In the genomic region with DNA sequence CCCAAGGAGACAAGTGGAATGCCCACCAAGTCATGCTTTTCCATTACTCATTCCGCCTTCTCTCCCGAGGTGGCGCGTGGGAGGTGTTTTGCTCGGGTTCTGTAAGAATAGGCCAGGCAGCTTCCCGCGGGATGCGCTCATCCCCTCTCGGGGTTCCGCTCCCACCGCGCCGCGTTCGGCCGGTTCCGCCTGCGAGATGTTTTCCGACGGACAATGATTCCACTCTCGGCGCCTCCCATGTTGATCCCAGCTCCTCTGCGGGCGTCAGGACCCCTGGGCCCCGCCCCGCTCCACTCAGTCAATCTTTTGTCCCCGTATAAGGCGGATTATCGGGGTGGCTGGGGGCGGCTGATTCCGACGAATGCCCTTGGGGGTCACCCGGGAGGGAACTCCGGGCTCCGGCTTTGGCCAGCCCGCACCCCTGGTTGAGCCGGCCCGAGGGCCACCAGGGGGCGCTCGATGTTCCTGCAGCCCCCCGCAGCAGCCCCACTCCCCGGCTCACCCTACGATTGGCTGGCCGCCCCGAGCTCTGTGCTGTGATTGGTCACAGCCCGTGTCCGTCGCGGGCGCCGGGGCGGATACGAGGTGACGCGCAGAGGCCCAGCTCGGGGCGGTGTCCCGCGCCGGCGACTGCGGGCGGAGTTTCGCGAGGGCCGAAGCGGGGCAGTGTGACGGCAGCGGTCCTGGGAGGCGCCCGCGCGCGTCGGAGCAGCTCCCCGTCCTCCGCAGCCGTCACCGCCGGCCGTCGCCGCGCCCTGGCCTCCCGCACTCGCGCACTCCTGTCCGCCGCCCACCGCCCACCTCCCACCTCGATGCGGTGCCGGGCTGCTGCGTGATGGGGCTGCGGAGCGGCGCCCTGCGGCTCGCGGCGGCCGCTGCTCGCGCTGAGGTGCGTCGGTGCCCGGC, we compare ENCODE assay signal across 8 cellular contexts. TPM values are rescaled to one million over a fixed set of nuclear protein-coding genes. Genes with fewer than 3 reads are reported as not detected.
A peak's percentile ranks its signal among the peaks of the same experiment; 100 is the strongest.
DNase-seq lines count a peak whose midpoint lies in the region; ATAC-seq and TF ChIP-seq lines count a peak whose summit lies in the region.

A gene with protein sequence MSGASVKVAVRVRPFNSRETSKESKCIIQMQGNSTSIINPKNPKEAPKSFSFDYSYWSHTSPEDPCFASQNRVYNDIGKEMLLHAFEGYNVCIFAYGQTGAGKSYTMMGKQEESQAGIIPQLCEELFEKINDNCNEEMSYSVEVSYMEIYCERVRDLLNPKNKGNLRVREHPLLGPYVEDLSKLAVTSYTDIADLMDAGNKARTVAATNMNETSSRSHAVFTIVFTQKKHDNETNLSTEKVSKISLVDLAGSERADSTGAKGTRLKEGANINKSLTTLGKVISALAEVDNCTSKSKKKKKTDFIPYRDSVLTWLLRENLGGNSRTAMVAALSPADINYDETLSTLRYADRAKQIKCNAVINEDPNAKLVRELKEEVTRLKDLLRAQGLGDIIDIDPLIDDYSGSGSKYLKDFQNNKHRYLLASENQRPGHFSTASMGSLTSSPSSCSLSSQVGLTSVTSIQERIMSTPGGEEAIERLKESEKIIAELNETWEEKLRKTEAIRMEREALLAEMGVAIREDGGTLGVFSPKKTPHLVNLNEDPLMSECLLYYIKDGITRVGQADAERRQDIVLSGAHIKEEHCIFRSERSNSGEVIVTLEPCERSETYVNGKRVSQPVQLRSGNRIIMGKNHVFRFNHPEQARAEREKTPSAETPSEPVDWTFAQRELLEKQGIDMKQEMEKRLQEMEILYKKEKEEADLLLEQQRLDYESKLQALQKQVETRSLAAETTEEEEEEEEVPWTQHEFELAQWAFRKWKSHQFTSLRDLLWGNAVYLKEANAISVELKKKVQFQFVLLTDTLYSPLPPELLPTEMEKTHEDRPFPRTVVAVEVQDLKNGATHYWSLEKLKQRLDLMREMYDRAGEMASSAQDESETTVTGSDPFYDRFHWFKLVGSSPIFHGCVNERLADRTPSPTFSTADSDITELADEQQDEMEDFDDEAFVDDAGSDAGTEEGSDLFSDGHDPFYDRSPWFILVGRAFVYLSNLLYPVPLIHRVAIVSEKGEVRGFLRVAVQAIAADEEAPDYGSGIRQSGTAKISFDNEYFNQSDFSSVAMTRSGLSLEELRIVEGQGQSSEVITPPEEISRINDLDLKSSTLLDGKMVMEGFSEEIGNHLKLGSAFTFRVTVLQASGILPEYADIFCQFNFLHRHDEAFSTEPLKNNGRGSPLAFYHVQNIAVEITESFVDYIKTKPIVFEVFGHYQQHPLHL (N-terminal part only) (plus strand): TSS at position 666 of the 906 bp plus-strand sequence. CDS start 21,759 bp downstream, outside the sequence.

- H3K27ac ChIP-seq in caudate nucleus (ENCODE audit: low read depth, low read length), result peak within 1 kb of the TSS; percentile 98

- POLR2A ChIA-PET in activated B cell treated with CpG ODN at 0.5 μM for 24 hours (lab: Charles Lee), result interaction anchor here (0.6 to 1.2 kb wide), 4 partner anchors 17 to 393 kb away, joined by 3 to 7 read pairs (median 5); a partner anchor contains a TSS

- peak within 1 kb of the TSS; percentile 89 for H3K4me3 Mint-ChIP-seq in activated B cell treated with CpG ODN at 0.5 μM for 24 hours

- ATAC-seq in GM18907 (IDR thresholded peaks at IDR 0.05; ENCODE audit: unreplicated experiment) (peak; percentile 96), HG03159 (IDR thresholded peaks at IDR 0.05; ENCODE audit: unreplicated experiment) (peak; percentile 95), activated B cell treated with CpG ODN at 0.5 μM for 24 hours (ENCODE audit: low read depth) (peak; percentile 97)

- H3K27me3 Mint-ChIP-seq in activated B cell treated with CpG ODN at 0.5 μM for 24 hours, result no peaks in the 10 kb centered on the region

- peaks cover 25% of the 10 kb centered on the region for H3K4me1 Mint-ChIP-seq in activated B cell treated with CpG ODN at 0.5 μM for 24 hours

- H3K9me3 Mint-ChIP-seq in activated B cell treated with CpG ODN at 0.5 μM for 24 hours, result no peaks in the 10 kb centered on the region

- CTCF ChIA-PET in activated B cell treated with CpG ODN at 0.5 μM for 24 hours (lab: Charles Lee), result interaction anchor here (0.6 to 2.2 kb wide), 18 partner anchors 8 to 675 kb away, joined by 3 to 20 read pairs (median 3); a partner anchor contains a TSS

- intact Hi-C loops in activated B cell treated with CpG ODN at 0.5 μM for 24 hours (cut with micrococcal nuclease), result loop anchor here (1.0 to 5.0 kb wide), 7 partner anchors 117 to 483 kb away; a partner anchor contains a TSS

- DNase-seq in AG08396 (ENCODE audit: low spot score), result peak; percentile 100
- DNase-seq in NCI-H226, result peak; percentile 97
- DNase-seq in activated B cell treated with CpG ODN at 0.5 μM for 24 hours, result peak; percentile 98
- peak; percentile 28 to 99 (median 96) for DNase-seq in caudate nucleus (lab: John Stamatoyannopoulos, UW)
- peak; percentile 98 for DNase-seq in inferior parietal cortex (ENCODE audit: extremely low spot score)
- DNase-seq in stimulated activated CD4-positive, alpha-beta T cell treated with anti-CD3 and anti-CD28 coated beads, Interleukin-12 subunit alpha, Interleukin-12 subunit beta, amount 100 ng/mL, for 24 hours (ENCODE audit: low read depth in 2 of 2), result peak; percentile 90 to 93

- no peaks in the 10 kb centered on the region for H3K36me3 Mint-ChIP-seq in activated B cell treated with CpG ODN at 0.5 μM for 24 hours (ENCODE audit: low read depth)

- peak within 1 kb of the TSS; percentile 61 for H3K27ac Mint-ChIP-seq in activated B cell treated with CpG ODN at 0.5 μM for 24 hours

- TF ChIP-seq CTCF in activated B cell treated with CpG ODN at 0.5 μM for 24 hours (IDR thresholded peaks at IDR 0.05), result peak; percentile 87

RNA-seq across cellular contexts. Expression of the gene that starts here (rescaled TPM):
- 5.9 and 7.2 TPM in 2 replicates for total RNA-seq in activated B cell treated with CpG ODN at 0.5 μM for 24 hours

Comparison
In these comparisons a context has a peak if more than half of its experiments do, and no peak if none do; other contexts are left out.
1. Peak in every context shown above with its lines: DNase-seq, ATAC-seq and H3K27ac ChIP-seq.